23 cellular contexts compared by ENCODE assay signal in the genomic region with DNA sequence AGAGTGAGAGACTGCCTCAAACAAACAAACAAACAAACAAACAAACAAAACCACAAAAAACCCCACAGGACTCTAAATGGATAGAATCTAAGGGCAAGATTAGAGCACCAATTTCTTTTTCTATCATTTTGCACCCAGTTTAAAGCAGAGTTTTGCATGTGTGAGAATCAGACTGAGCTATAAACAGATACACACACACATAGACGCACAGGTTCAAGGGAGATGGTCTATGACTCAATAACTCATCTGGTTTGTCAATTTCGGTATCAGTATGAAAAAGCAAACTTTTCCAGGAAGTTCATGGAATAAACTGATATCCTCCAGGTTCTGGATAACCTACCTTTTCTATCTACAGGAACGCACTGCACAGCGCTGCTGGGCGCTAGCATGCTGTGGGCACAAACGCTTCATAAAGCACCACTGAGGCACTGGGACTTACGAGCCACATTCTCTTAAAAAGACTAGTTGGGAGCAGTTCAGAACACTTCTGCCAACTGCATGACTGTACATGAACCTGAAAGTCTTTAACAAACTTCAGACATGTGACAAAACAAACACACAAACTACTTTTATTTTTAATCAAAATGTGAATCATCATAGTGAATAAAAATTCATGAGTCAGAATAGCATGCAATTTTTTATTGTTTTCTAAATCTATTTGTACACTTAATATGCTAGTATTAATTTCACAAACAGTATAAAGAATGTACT.
"Had no signal": no experiment of that assay in that cellular context is flagged by ENCODE, and none has a peak within 500 bp of the region (broad histone marks: within the 10 kb centered on the region; RNA-seq: fewer than 3 reads in every experiment).

No MANE protein-coding gene starts in this region.

- H3K4me3 Mint-ChIP-seq: dendritic cell treated with granulocyte-macrophage colony-stimulating factor and Interleukin-4, amounts not matched to agents 40 ng/mL and 50 ng/mL, for 4 days; endodermal cell; naive thymus-derived CD8-positive, alpha-beta T cell; nephron progenitor cell; stimulated activated memory B cell treated with anti-CD40 and anti-IgM and Interleukin-4, amounts not matched to agents 10 μg/mL and 1 μg/mL and 100 μg/mL, for 72 hours; stimulated activated naive CD8-positive, alpha-beta T cell treated with anti-CD3 and anti-CD28 coated beads, Interleukin-15, Interleukin-2, amounts not matched to agents 100 ng/mL and 50 ng/mL, for 24 hours had no signal

- FAIRE-seq: endothelial cell of umbilical vein, islet of Langerhans, urothelium cell line had no signal

- H3K27me3 Mint-ChIP-seq: dendritic cell treated with granulocyte-macrophage colony-stimulating factor and Interleukin-4, amounts not matched to agents 40 ng/mL and 50 ng/mL, for 4 days; naive thymus-derived CD8-positive, alpha-beta T cell; stimulated activated memory B cell treated with anti-CD40 and anti-IgM and Interleukin-4, amounts not matched to agents 10 μg/mL and 1 μg/mL and 100 μg/mL, for 72 hours; stimulated activated naive CD8-positive, alpha-beta T cell treated with anti-CD3 and anti-CD28 coated beads, Interleukin-15, Interleukin-2, amounts not matched to agents 100 ng/mL and 50 ng/mL, for 24 hours had no signal

- H3K9me3 Mint-ChIP-seq: dendritic cell treated with granulocyte-macrophage colony-stimulating factor and Interleukin-4, amounts not matched to agents 40 ng/mL and 50 ng/mL, for 4 days; endodermal cell; naive thymus-derived CD8-positive, alpha-beta T cell; nephron progenitor cell; stimulated activated memory B cell treated with anti-CD40 and anti-IgM and Interleukin-4, amounts not matched to agents 10 μg/mL and 1 μg/mL and 100 μg/mL, for 72 hours; stimulated activated naive CD8-positive, alpha-beta T cell treated with anti-CD3 and anti-CD28 coated beads, Interleukin-15, Interleukin-2, amounts not matched to agents 100 ng/mL and 50 ng/mL, for 24 hours had no signal

- DNase-seq: colonic mucosa; effector CD8-positive, alpha-beta T cell; endodermal cell; esophagus squamous epithelium; gastrocnemius medialis; heart left ventricle; kidney glomerular epithelial cell; left ventricle myocardium superior; lower lobe of right lung; naive thymus-derived CD8-positive, alpha-beta T cell; nephron progenitor cell; nucleus accumbens; right cardiac atrium; sigmoid colon; stimulated activated CD4-positive, alpha-beta T cell treated with anti-CD3 and anti-CD28 coated beads, Interleukin-2, amount 100 ng/mL, for 24 hours; stimulated activated CD4-positive, alpha-beta T cell treated with anti-CD3 and anti-CD28 coated beads, Interleukin-4, amount 100 ng/mL, for 24 hours; upper lobe of left lung had no signal

- H3K27ac Mint-ChIP-seq: dendritic cell treated with granulocyte-macrophage colony-stimulating factor and Interleukin-4, amounts not matched to agents 40 ng/mL and 50 ng/mL, for 4 days; endodermal cell; nephron progenitor cell; stimulated activated memory B cell treated with anti-CD40 and anti-IgM and Interleukin-4, amounts not matched to agents 10 μg/mL and 1 μg/mL and 100 μg/mL, for 72 hours; stimulated activated naive CD8-positive, alpha-beta T cell treated with anti-CD3 and anti-CD28 coated beads, Interleukin-15, Interleukin-2, amounts not matched to agents 100 ng/mL and 50 ng/mL, for 24 hours had no signal

- H3K4me1 Mint-ChIP-seq: naive thymus-derived CD8-positive, alpha-beta T cell; nephron progenitor cell; stimulated activated memory B cell treated with anti-CD40 and anti-IgM and Interleukin-4, amounts not matched to agents 10 μg/mL and 1 μg/mL and 100 μg/mL, for 72 hours had no signal

- ATAC-seq: gastrocnemius medialis; heart left ventricle; left ventricle myocardium superior; lower lobe of right lung; naive thymus-derived CD8-positive, alpha-beta T cell; right cardiac atrium; stimulated activated memory B cell treated with anti-CD40 and anti-IgM and Interleukin-4, amounts not matched to agents 10 μg/mL and 1 μg/mL and 100 μg/mL, for 72 hours had no signal
